Comparison of ENCODE assay signal across 13 cellular contexts in the genomic region with DNA sequence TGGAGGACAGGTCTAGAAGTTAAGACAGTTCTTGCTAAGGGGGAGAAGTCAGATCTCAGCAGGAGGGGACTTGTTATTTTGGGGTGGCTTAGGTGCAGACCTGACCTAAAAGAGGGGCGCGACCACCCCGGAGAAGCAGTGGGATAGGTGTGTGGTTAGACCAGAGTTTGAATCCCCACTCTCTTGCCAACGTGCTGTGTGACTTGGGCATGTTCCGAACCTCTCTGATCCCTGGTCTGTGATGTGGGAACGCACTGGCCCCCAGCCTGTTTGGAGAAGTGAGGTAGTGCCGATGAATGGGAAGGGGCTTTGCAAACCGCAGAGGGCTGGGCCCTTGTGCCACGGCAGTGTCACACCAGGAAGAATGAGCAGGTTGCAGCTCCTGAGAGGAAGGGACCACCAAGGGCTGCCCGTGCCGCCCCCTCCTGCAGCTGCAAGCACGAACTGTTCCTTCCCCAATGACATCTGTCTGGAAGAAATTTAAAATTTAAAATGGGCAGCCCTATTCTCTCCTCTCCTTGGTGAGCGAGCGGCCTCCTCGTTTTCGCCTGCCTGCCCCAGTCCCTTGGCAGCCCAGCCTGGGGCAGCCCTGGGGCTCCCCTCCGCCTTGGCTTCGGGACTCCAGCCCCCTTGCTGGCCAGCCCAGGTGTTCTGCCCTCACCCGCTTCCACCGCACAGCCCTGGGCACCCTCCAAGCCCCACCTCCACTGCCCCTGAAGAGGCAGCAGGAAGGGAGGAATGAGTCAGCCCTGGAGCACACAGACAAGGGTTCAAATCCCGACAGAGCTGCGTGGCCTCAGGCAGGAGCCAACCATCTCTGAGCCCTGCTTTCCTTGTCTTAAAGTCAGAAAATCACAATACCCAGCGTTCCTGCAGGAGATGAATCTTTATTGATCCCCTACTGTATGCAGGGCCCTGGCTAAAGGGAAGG. TPM values are rescaled to one million over a fixed set of nuclear protein-coding genes. Genes with fewer than 3 reads are reported as not detected.
A peak's percentile ranks its signal among the peaks of the same experiment; 100 is the strongest.
DNase-seq lines count a peak whose midpoint lies in the region; ATAC-seq and TF ChIP-seq lines count a peak whose summit lies in the region.
"Had no signal": no experiment of that assay in that cellular context is flagged by ENCODE, and none has a peak within 500 bp of the region (broad histone marks: within the 10 kb centered on the region; RNA-seq: fewer than 3 reads in every experiment).

No MANE protein-coding gene starts in this region.

- POLR2A ChIA-PET in activated CD8-positive, alpha-beta T cell treated with anti-CD3 and anti-CD28 coated beads for 36 hours (lab: Charles Lee): interaction anchor here (1.0 kb wide), 1 partner anchor 188 kb away, joined by 3 read pairs; a partner anchor contains a TSS

- no peak for ATAC-seq in stimulated activated naive CD8-positive, alpha-beta T cell treated with anti-CD3 and anti-CD28 coated beads, Interleukin-15, amount 100 ng/mL, for 72 hours
- ATAC-seq in activated CD8-positive, alpha-beta T cell treated with anti-CD3 and anti-CD28 coated beads for 36 hours: no peak
- ATAC-seq in GM21515 (IDR thresholded peaks at IDR 0.05; ENCODE audit: unreplicated experiment) (no peak), GM18505 (IDR thresholded peaks at IDR 0.05; ENCODE audit: unreplicated experiment) (no peak)

- no peak overlapping the region for H3K27ac Mint-ChIP-seq in stimulated activated naive CD8-positive, alpha-beta T cell treated with anti-CD3 and anti-CD28 coated beads, Interleukin-15, Interleukin-2, amounts not matched to agents 100 ng/mL and 50 ng/mL, for 24 hours
- no peak overlapping the region for H3K27ac Mint-ChIP-seq in stimulated activated naive CD8-positive, alpha-beta T cell treated with anti-CD3 and anti-CD28 coated beads, Interleukin-15, amount 100 ng/mL, for 72 hours
- no peak overlapping the region for H3K27ac Mint-ChIP-seq in activated CD8-positive, alpha-beta T cell treated with anti-CD3 and anti-CD28 coated beads for 36 hours

- TF ChIP-seq CTCF in activated CD8-positive, alpha-beta T cell treated with anti-CD3 and anti-CD28 coated beads for 36 hours (IDR thresholded peaks at IDR 0.05): no peak
- no peak for TF ChIP-seq CTCF in GM10266 (IDR thresholded peaks at IDR 0.05; ENCODE audit: control insufficient read depth, insufficient read depth, low read depth, missing control alignments)

- no peak for TF ChIP-seq POLR2A in GM18505 (IDR thresholded peaks at IDR 0.05; ENCODE audit: borderline replicate concordance, extremely low read depth, insufficient read depth, insufficient read length)

- H3K4me1 Mint-ChIP-seq in stimulated activated naive CD8-positive, alpha-beta T cell treated with anti-CD3 and anti-CD28 coated beads, Interleukin-15, Interleukin-2, amounts not matched to agents 100 ng/mL and 50 ng/mL, for 24 hours (ENCODE audit: low read depth): peaks cover 13% of the 10 kb centered on the region
- H3K4me1 Mint-ChIP-seq in stimulated activated naive CD8-positive, alpha-beta T cell treated with anti-CD3 and anti-CD28 coated beads, Interleukin-15, amount 100 ng/mL, for 72 hours: peaks cover 31% of the 10 kb centered on the region
- peaks cover 7% of the 10 kb centered on the region for H3K4me1 Mint-ChIP-seq in activated CD8-positive, alpha-beta T cell treated with anti-CD3 and anti-CD28 coated beads for 36 hours (ENCODE audit: low read depth)

- peaks cover 61% of the 10 kb centered on the region for H3K27me3 Mint-ChIP-seq in stimulated activated naive CD8-positive, alpha-beta T cell treated with anti-CD3 and anti-CD28 coated beads, Interleukin-15, Interleukin-2, amounts not matched to agents 100 ng/mL and 50 ng/mL, for 24 hours
- peaks cover 96% of the 10 kb centered on the region for H3K27me3 Mint-ChIP-seq in stimulated activated naive CD8-positive, alpha-beta T cell treated with anti-CD3 and anti-CD28 coated beads, Interleukin-15, amount 100 ng/mL, for 72 hours
- peaks cover 51% of the 10 kb centered on the region for H3K27me3 Mint-ChIP-seq in activated CD8-positive, alpha-beta T cell treated with anti-CD3 and anti-CD28 coated beads for 36 hours

- no peaks in the 10 kb centered on the region for H3K36me3 Mint-ChIP-seq in stimulated activated naive CD8-positive, alpha-beta T cell treated with anti-CD3 and anti-CD28 coated beads, Interleukin-15, Interleukin-2, amounts not matched to agents 100 ng/mL and 50 ng/mL, for 24 hours (ENCODE audit: low read depth)
- no peaks in the 10 kb centered on the region for H3K36me3 Mint-ChIP-seq in activated CD8-positive, alpha-beta T cell treated with anti-CD3 and anti-CD28 coated beads for 36 hours (ENCODE audit: low read depth)

- CTCF ChIA-PET in activated CD8-positive, alpha-beta T cell treated with anti-CD3 and anti-CD28 coated beads for 36 hours (lab: Charles Lee): interaction anchor here (0.9 to 1.6 kb wide), 2 partner anchors 71 to 236 kb away, joined by 3 to 5 read pairs; no protein-coding TSS in a partner anchor

- DNase-seq in stimulated activated naive CD8-positive, alpha-beta T cell treated with anti-CD3 and anti-CD28 coated beads, Interleukin-15, amount 100 ng/mL, for 72 hours: no peak
- no peak for DNase-seq in activated CD8-positive, alpha-beta T cell treated with anti-CD3 and anti-CD28 coated beads for 36 hours
- DNase-seq in islet precursor cell (peak; percentile 47), GM19238 (ENCODE audit: insufficient read length, low spot score) (no peak), GM10266 (ENCODE audit: extremely low spot score) (no peak)
- DNase-seq: activated CD8-positive, alpha-beta memory T cell treated with anti-CD3 and anti-CD28 coated beads, Interleukin-2, amount 50 U/mL, for 48 hours; aorta; effector CD8-positive, alpha-beta T cell; stimulated activated CD4-positive, alpha-beta T cell treated with anti-CD3 and anti-CD28 coated beads, Interleukin-4, amount 100 ng/mL, for 4 hours had no signal

- H3K9me3 Mint-ChIP-seq in stimulated activated naive CD8-positive, alpha-beta T cell treated with anti-CD3 and anti-CD28 coated beads, Interleukin-15, Interleukin-2, amounts not matched to agents 100 ng/mL and 50 ng/mL, for 24 hours: no peaks in the 10 kb centered on the region
- no peaks in the 10 kb centered on the region for H3K9me3 Mint-ChIP-seq in stimulated activated naive CD8-positive, alpha-beta T cell treated with anti-CD3 and anti-CD28 coated beads, Interleukin-15, amount 100 ng/mL, for 72 hours
- no peaks in the 10 kb centered on the region for H3K9me3 Mint-ChIP-seq in activated CD8-positive, alpha-beta T cell treated with anti-CD3 and anti-CD28 coated beads for 36 hours

- intact Hi-C loops in activated CD8-positive, alpha-beta T cell treated with anti-CD3 and anti-CD28 coated beads for 36 hours (cut with micrococcal nuclease): loop anchor here (10.0 kb wide), 1 partner anchor 233 kb away; no protein-coding TSS in a partner anchor

- H3K4me3 Mint-ChIP-seq in stimulated activated naive CD8-positive, alpha-beta T cell treated with anti-CD3 and anti-CD28 coated beads, Interleukin-15, Interleukin-2, amounts not matched to agents 100 ng/mL and 50 ng/mL, for 24 hours: peak overlapping the region; percentile 36
- H3K4me3 Mint-ChIP-seq in stimulated activated naive CD8-positive, alpha-beta T cell treated with anti-CD3 and anti-CD28 coated beads, Interleukin-15, amount 100 ng/mL, for 72 hours: peak overlapping the region in 1 of 2 donors; percentile 52
- peak overlapping the region; percentile 24 for H3K4me3 Mint-ChIP-seq in activated CD8-positive, alpha-beta T cell treated with anti-CD3 and anti-CD28 coated beads for 36 hours

RNA-seq across cellular contexts. Expression of a gene that starts 1.6 kb away (rescaled TPM):
- not detected for total RNA-seq in activated CD8-positive, alpha-beta T cell treated with anti-CD3 and anti-CD28 coated beads for 36 hours
- total RNA-seq: aorta, liver had no signal

RNA-seq across cellular contexts. Expression of a gene that starts 40.8 kb away (rescaled TPM):
- total RNA-seq in activated CD8-positive, alpha-beta T cell treated with anti-CD3 and anti-CD28 coated beads for 36 hours: not detected
- total RNA-seq: aorta had no signal
